ENCODE assay signal across 10 cellular contexts in genomic region chr17:39700148-39700987, GRCh38. TPM values are rescaled to one million over a fixed set of nuclear protein-coding genes. Genes with fewer than 3 reads are reported as not detected.
A peak's percentile ranks its signal among the peaks of the same experiment; 100 is the strongest.
DNase-seq lines count a peak whose midpoint lies in the region; ATAC-seq and TF ChIP-seq lines count a peak whose summit lies in the region.
"Had no signal": no experiment of that assay in that cellular context is flagged by ENCODE, and none has a peak within 500 bp of the region (broad histone marks: within the 10 kb centered on the region; RNA-seq: fewer than 3 reads in every experiment).

No MANE protein-coding gene starts in this region.

- ATAC-seq in foreskin keratinocyte (peak; percentile 32), HG02571 (IDR thresholded peaks at IDR 0.05; ENCODE audit: unreplicated experiment) (no peak)

- H3K27me3 Mint-ChIP-seq in nephron (ENCODE audit: low read depth): peaks cover 5% of the 10 kb centered on the region

- H3K27ac ChIP-seq in foreskin keratinocyte: peak overlapping the region; percentile 21

- H3K9me3 Mint-ChIP-seq in nephron: no peaks in the 10 kb centered on the region
- H3K9me3 Mint-ChIP-seq: activated CD4-positive, alpha-beta memory T cell treated with anti-CD3 and anti-CD28 coated beads for 36 hours had no signal

- peaks cover 42% of the 10 kb centered on the region for H3K4me1 Mint-ChIP-seq in nephron

- H3K27me3 ChIP-seq in foreskin keratinocyte: no peaks in the 10 kb centered on the region

- POLR2A ChIA-PET in AG04449 (lab: Yijun Ruan, JAX): interaction anchor here (0.7 to 2.0 kb wide), 10 partner anchors 9 to 63 kb away, joined by 3 to 27 read pairs (median 4); partner anchors contain the start of genes MIEN1, PGAP3 and TCAP

- H3K36me3 Mint-ChIP-seq in nephron (ENCODE audit: low read depth): peaks cover 4% of the 10 kb centered on the region
- H3K36me3 Mint-ChIP-seq: activated CD4-positive, alpha-beta memory T cell treated with anti-CD3 and anti-CD28 coated beads for 36 hours had no signal

- peak overlapping the region; percentile 95 to 98 (median 97) for H3K27ac Mint-ChIP-seq in nephron
- H3K27ac Mint-ChIP-seq: activated CD4-positive, alpha-beta memory T cell treated with anti-CD3 and anti-CD28 coated beads for 36 hours had no signal

- TF ChIP-seq CTCF in AG04449 (IDR thresholded peaks at IDR 0.05; ENCODE audit: insufficient read depth, low read length, missing control alignments) (no peak), foreskin keratinocyte (conservative IDR thresholded peaks at IDR 0.05) (no peak), nephron (IDR thresholded peaks at IDR 0.05; ENCODE audit: unreplicated experiment in 3 of 3) (no peak)

- H3K4me3 ChIP-seq in AG04449 (ENCODE audit: low read depth, low read length): peak overlapping the region; percentile 78

- CTCF ChIA-PET in AG04449 (lab: Yijun Ruan, JAX): interaction anchor here (0.7 to 7.9 kb wide), 18 partner anchors 9 to 152 kb away, joined by 3 to 48 read pairs (median 4); partner anchors contain the start of genes MIEN1, PGAP3 and PNMT

- DNase-seq in AG04449 (ENCODE audit: low read depth, low spot score) (no peak), RKO (ENCODE audit: low spot score) (peak; percentile 29), foreskin keratinocyte (no peak), amniotic stem cell (lab: John Stamatoyannopoulos, UW) (no peak), NCI-H1105 (lab: John Stamatoyannopoulos, UW) (no peak)
- DNase-seq in stimulated activated CD4-positive, alpha-beta T cell treated with anti-CD3 and anti-CD28 coated beads, Interleukin-1b, Interleukin-23, amount 100 ng/mL, for 48 hours: no peak
- DNase-seq: activated CD4-positive, alpha-beta memory T cell treated with anti-CD3 and anti-CD28 coated beads for 36 hours had no signal

- peaks cover 2% of the 10 kb centered on the region for H3K4me1 ChIP-seq in foreskin keratinocyte

- peak overlapping the region; percentile 90 to 98 (median 97) for H3K4me3 Mint-ChIP-seq in nephron
- H3K4me3 Mint-ChIP-seq: activated CD4-positive, alpha-beta memory T cell treated with anti-CD3 and anti-CD28 coated beads for 36 hours had no signal

RNA-seq across cellular contexts. Expression of gene ERBB2, which starts 0.5 kb away (rescaled TPM):
- total RNA-seq in foreskin keratinocyte: 38.8 and 39.2 TPM in 2 replicates
- 20.9 and 22.2 TPM in 2 replicates for polyA plus RNA-seq in foreskin keratinocyte

RNA-seq across cellular contexts. Expression of gene PGAP3, which starts 12.5 kb away (rescaled TPM):
- 3.3 and 4.6 TPM in 2 replicates for total RNA-seq in foreskin keratinocyte
- 4.3 TPM in 2 replicates for polyA plus RNA-seq in foreskin keratinocyte

RNA-seq across cellular contexts. Expression of gene MIEN1, which starts 30.0 kb away (rescaled TPM):
- 57.1 and 61.6 TPM in 2 replicates for total RNA-seq in foreskin keratinocyte
- 78.4 and 83.5 TPM in 2 replicates for polyA plus RNA-seq in foreskin keratinocyte

RNA-seq across cellular contexts. Expression of gene PNMT, which starts 32.1 kb away (rescaled TPM):
- total RNA-seq in foreskin keratinocyte: not detected in 2 replicates
- polyA plus RNA-seq in foreskin keratinocyte: 0.06 TPM in 2 replicates
- total RNA-seq: activated CD4-positive, alpha-beta memory T cell treated with anti-CD3 and anti-CD28 coated beads for 36 hours; HT1080 had no signal

RNA-seq across cellular contexts. Expression of gene TCAP, which starts 35.2 kb away (rescaled TPM):
- total RNA-seq in foreskin keratinocyte: 0.18 and 0.31 TPM in 2 replicates
- 0.11 and 0.17 TPM in 2 replicates for polyA plus RNA-seq in foreskin keratinocyte
